ENCODE assay signal across 12 cellular contexts in genomic region chr17:64077409-64077808, GRCh38. TPM values are rescaled to one million over a fixed set of nuclear protein-coding genes. Genes with fewer than 3 reads are reported as not detected.
DNase-seq lines count a peak whose midpoint lies in the region; ATAC-seq and TF ChIP-seq lines count a peak whose summit lies in the region.
"Had no signal": no experiment of that assay in that cellular context is flagged by ENCODE, and none has a peak within 500 bp of the region (broad histone marks: within the 10 kb centered on the region; RNA-seq: fewer than 3 reads in every experiment).

No MANE protein-coding gene starts in this region.

- H3K4me2 ChIP-seq in hepatocyte, result no peak overlapping the region

- no peaks in the 10 kb centered on the region for H3K79me2 ChIP-seq in hepatocyte

- no peak overlapping the region for H3K4me3 ChIP-seq in heart right ventricle
- no peak overlapping the region for H3K4me3 ChIP-seq in hepatocyte
- H3K4me3 ChIP-seq in aorta (ENCODE audit: low read length in 2 of 2), result no peak overlapping the region
- H3K4me3 ChIP-seq: gastroesophageal sphincter, MG63 had no signal

- H3K36me3 ChIP-seq in heart right ventricle (peaks cover 0 to 54% (median 11%) of the 10 kb centered on the region in 9 donors), hepatocyte (replicated peaks; ENCODE audit: insufficient read depth, low read depth) (no peaks in the 10 kb centered on the region), aorta (ENCODE audit: control insufficient read depth in 1 of 2, insufficient read depth in 2 of 2, low read length in 1 of 2) (no peaks in the 10 kb centered on the region)

- no peak overlapping the region for H2AFZ ChIP-seq in hepatocyte

- TF ChIP-seq CTCF in heart right ventricle (IDR thresholded peaks at IDR 0.05) (no peak), hepatocyte (IDR thresholded peaks at IDR 0.05; ENCODE audit: poor library complexity) (no peak)

- peaks cover 0 to 56% (median 10%) of the 10 kb centered on the region in 9 donors for H3K4me1 ChIP-seq in heart right ventricle
- H3K4me1 ChIP-seq in hepatocyte (ENCODE audit: insufficient read depth), result peaks cover 50% of the 10 kb centered on the region
- H3K4me1 ChIP-seq in aorta (ENCODE audit: control insufficient read depth in 1 of 2, insufficient read depth in 2 of 2, low read length in 2 of 2), result no peaks in the 10 kb centered on the region

- WGBS in heart right ventricle, 2 donors, result 88 to 95% methylated on average over 11 of the region's 11 CpGs
- WGBS in hepatocyte (ENCODE audit: low lambda C conversion rate, missing lambda C conversion rate), result 76% methylated on average over 11 of the region's 11 CpGs
- 91 to 94% methylated on average over 11 of the region's 11 CpGs for WGBS in aorta, 2 donors

- intact Hi-C loops in Right ventricle myocardium inferior (cut with DNase I), result no loop called here
- intact Hi-C loops in heart right ventricle (cut with DNase I), result loop anchor here in 1 of 10 donors (10.0 kb wide), 1 partner anchor 47 kb away; no protein-coding TSS in a partner anchor
- intact Hi-C loops in aorta (cut with DNase I), result no loop called here

- no peaks in the 10 kb centered on the region for H4K20me1 ChIP-seq in hepatocyte (ENCODE audit: insufficient read depth, poor library complexity, severe bottlenecking)

- no peaks in the 10 kb centered on the region for H3K9me2 ChIP-seq in hepatocyte (replicated peaks; ENCODE audit: insufficient read depth)

- peak overlapping the region in 1 of 10 donors; percentile 83 for H3K27ac ChIP-seq in heart right ventricle
- H3K27ac ChIP-seq in hepatocyte, result no peak overlapping the region
- no peak overlapping the region for H3K27ac ChIP-seq in aorta (ENCODE audit: low read depth in 1 of 2, low read length in 2 of 2)
- H3K27ac ChIP-seq: gastroesophageal sphincter had no signal

- DNase-seq in Right ventricle myocardium inferior (ENCODE audit: missing footprints) (peak; percentile 89), heart right ventricle (no peak), NOMO-1 treated with dmso at 0.1 percent for 144 hours (lab: John Stamatoyannopoulos, UW; ENCODE audit: unreplicated experiment) (peak; percentile 28), hepatocyte (ENCODE audit: low spot score) (peak; percentile 44), aorta (peak; percentile 62 to 79), NCI-H2196 (lab: John Stamatoyannopoulos, UW; ENCODE audit: unreplicated experiment) (no peak), DMS79 (lab: John Stamatoyannopoulos, UW) (no peak)
- DNase-seq: effector CD4-positive, alpha-beta T cell; MG63; OCI-M1 had no signal

- H3K9me3 ChIP-seq in heart right ventricle (no peaks in the 10 kb centered on the region), hepatocyte (ENCODE audit: low read depth) (no peaks in the 10 kb centered on the region), aorta (ENCODE audit: control insufficient read depth, low read length) (no peaks in the 10 kb centered on the region)
- H3K9me3 ChIP-seq: gastroesophageal sphincter, MG63 had no signal

- ATAC-seq in Right ventricle myocardium inferior, result no peak
- ATAC-seq in heart right ventricle, result no peak
- no peak for ATAC-seq in aorta (ENCODE audit: low FRiP score)
- no peak for ATAC-seq in HG03159 (IDR thresholded peaks at IDR 0.05; ENCODE audit: unreplicated experiment)
- ATAC-seq: gastroesophageal sphincter had no signal

- H3K27me3 ChIP-seq in heart right ventricle (no peaks in the 10 kb centered on the region), hepatocyte (no peaks in the 10 kb centered on the region), aorta (ENCODE audit: control insufficient read depth in 1 of 2, insufficient read depth in 2 of 2, low read length in 1 of 2) (no peaks in the 10 kb centered on the region)
- H3K27me3 ChIP-seq: gastroesophageal sphincter, MG63 had no signal

RNA-seq across cellular contexts. Expression of gene ERN1, which starts 52.5 kb away (rescaled TPM):
- 7.1 TPM for total RNA-seq in Right ventricle myocardium inferior
- total RNA-seq in heart right ventricle, result 10 to 100 TPM in 3 of 10 donors, 1 to 10 TPM in 7; 5.0 to 16.6 (median 7.6) TPM
- 1 to 10 TPM; 2.2 to 2.9 TPM for polyA plus RNA-seq in heart right ventricle
- 10.3 and 14.3 TPM in 2 replicates for total RNA-seq in hepatocyte
- polyA plus RNA-seq in hepatocyte, result 16.5 and 19.4 TPM in 2 replicates
- 10 to 100 TPM; 17.8 to 31.0 TPM for total RNA-seq in aorta
- polyA plus RNA-seq in aorta, result 1 to 10 TPM; 1.0 to 5.2 TPM

RNA-seq across cellular contexts. Expression of gene ICAM2, which starts 57.0 kb away (rescaled TPM):
- total RNA-seq in Right ventricle myocardium inferior, result 38.0 TPM
- 10 to 100 TPM; 25.2 to 70.2 (median 32.4) TPM for total RNA-seq in heart right ventricle
- polyA plus RNA-seq in heart right ventricle, result 100 to 1,000 TPM in 1 of 2 donors, 10 to 100 TPM in 1; 83.9 to 117 TPM
- 6.0 and 8.4 TPM in 2 replicates for total RNA-seq in hepatocyte
- 2.7 and 3.4 TPM in 2 replicates for polyA plus RNA-seq in hepatocyte
- 10 to 100 TPM; 24.9 to 36.0 TPM for total RNA-seq in aorta
- 1 to 10 TPM; 3.9 to 9.7 TPM for polyA plus RNA-seq in aorta

Comparison
In these comparisons a context has a peak if more than half of its experiments do, and no peak if none do; other contexts are left out.
1. DNase-seq: peak in Right ventricle myocardium inferior (single experiment), NOMO-1 treated with dmso at 0.1 percent for 144 hours (single experiment), hepatocyte (single experiment) and aorta (2 of 2); none in heart right ventricle (0 of 2), NCI-H2196 (single experiment) and DMS79 (single experiment).